8 cellular contexts compared by ENCODE assay signal in the genomic region with DNA sequence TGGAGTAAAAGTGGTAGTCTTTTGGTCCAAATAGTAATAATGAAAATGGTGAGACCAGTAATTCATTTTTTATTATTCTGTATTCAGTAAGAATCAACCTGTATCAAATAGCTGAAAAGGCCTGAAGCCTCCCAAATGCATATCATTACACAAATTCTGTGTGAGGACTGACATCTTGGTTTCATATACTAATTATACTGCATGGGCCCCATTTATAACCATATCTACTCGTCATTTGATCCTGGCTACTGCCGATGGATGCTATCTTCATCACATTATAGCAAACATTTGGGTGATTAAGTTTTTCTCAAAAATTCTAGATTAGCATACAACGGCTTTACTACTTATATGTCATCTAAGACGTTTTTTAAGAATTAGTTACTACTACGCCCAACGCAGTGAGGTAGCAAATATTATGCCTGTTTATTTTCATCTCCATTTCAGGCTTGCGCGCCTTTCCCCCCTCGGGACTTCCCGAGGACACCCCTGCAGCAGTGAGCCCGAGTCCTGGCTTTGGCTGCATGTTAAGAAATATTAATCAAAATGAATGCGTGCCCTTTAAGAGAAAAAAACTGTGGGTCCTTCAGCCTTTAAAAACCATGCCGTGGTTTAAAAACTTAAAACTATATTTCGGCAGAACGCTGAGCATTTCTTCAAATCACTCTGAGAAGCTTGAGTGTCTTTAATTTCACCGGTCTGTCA. TPM values are rescaled to one million over a fixed set of nuclear protein-coding genes. Genes with fewer than 3 reads are reported as not detected.
DNase-seq lines count a peak whose midpoint lies in the region; ATAC-seq, FAIRE-seq and TF ChIP-seq lines count a peak whose summit lies in the region.

No MANE protein-coding gene starts in this region.

- TF ChIP-seq CTCF in breast epithelium (IDR thresholded peaks at IDR 0.05) (no peak), keratinocyte (optimal IDR thresholded peaks at IDR 0.05 in 1 of 3, IDR thresholded peaks at IDR 0.05 in 1 of 3, conservative IDR thresholded peaks at IDR 0.05 in 1 of 3; ENCODE audit: extremely low read depth in 1 of 3, insufficient read depth in 2 of 3, low read length in 3 of 3) (no peak)

- peak overlapping the region; percentile 98 for H3K4me3 ChIP-seq in SK-N-MC
- H3K4me3 ChIP-seq in breast epithelium: peak overlapping the region; percentile 69 to 88 (median 85)
- peak overlapping the region; percentile 68 to 98 (median 94) for H3K4me3 ChIP-seq in keratinocyte (ENCODE audit: control insufficient read depth in 2 of 3, extremely low read depth in 1 of 3, insufficient read depth in 2 of 3, low read depth in 1 of 3, low read length in 3 of 3)

- peaks cover 3% of the 10 kb centered on the region; the same call in 1 of the 2 replicates for H3K36me3 ChIP-seq in SK-N-MC (ENCODE audit: insufficient read depth, low read length)
- no peaks in the 10 kb centered on the region for H3K36me3 ChIP-seq in breast epithelium
- no peaks in the 10 kb centered on the region for H3K36me3 ChIP-seq in keratinocyte (ENCODE audit: control insufficient read depth in 2 of 2, extremely low read depth in 1 of 2, insufficient read depth in 2 of 2, low read length in 2 of 2)

- H3K36me3 Mint-ChIP-seq in activated CD8-positive, alpha-beta memory T cell treated with anti-CD3 and anti-CD28 coated beads, Interleukin-2, amount 10 ng/mL, durations not matched to agents 7 days and 5 days: peaks cover 14% of the 10 kb centered on the region

- TF ChIP-seq POLR2A in breast epithelium (IDR thresholded peaks at IDR 0.05): no peak

- FAIRE-seq in keratinocyte (lab: Jason Lieb, UNC): no peak

- DNase-seq in activated CD8-positive, alpha-beta memory T cell treated with anti-CD3 and anti-CD28 coated beads, Interleukin-2, amount 10 ng/mL, durations not matched to agents 7 days and 5 days: no peak
- DNase-seq in activated CD8-positive, alpha-beta memory T cell treated with anti-CD3 and anti-CD28 coated beads for 24 hours: no peak
- DNase-seq in SK-N-MC (ENCODE audit: low read depth, low spot score) (no peak), breast epithelium (ENCODE audit: low spot score in 2 of 2) (no peak), keratinocyte (ENCODE audit: low read depth, low spot score) (no peak), NCI-H345 treated with DMSO at 0.1 percent for 48 hours (lab: John Stamatoyannopoulos, UW; ENCODE audit: unreplicated experiment) (no peak), HuH-7 (ENCODE audit: low spot score) (no peak)
- peak; percentile 34 for DNase-seq in stimulated activated CD4-positive, alpha-beta T cell treated with anti-CD3 and anti-CD28 coated beads, Interleukin-4, amount 100 ng/mL, for 24 hours

- no peaks in the 10 kb centered on the region for H3K9me1 ChIP-seq in keratinocyte (ENCODE audit: control insufficient read depth, extremely low read depth, insufficient read depth, low read length)

- no peaks in the 10 kb centered on the region for H4K20me1 ChIP-seq in keratinocyte (ENCODE audit: control insufficient read depth, extremely low read depth, insufficient read depth, low read length)

- peak overlapping the region; percentile 94 for H3K4me2 ChIP-seq in keratinocyte (ENCODE audit: control insufficient read depth, extremely low read depth, insufficient read depth, low read depth, low read length)

- CTCF ChIA-PET in activated CD8-positive, alpha-beta memory T cell treated with anti-CD3 and anti-CD28 coated beads, Interleukin-2, amount 10 ng/mL, durations not matched to agents 7 days and 5 days (lab: Charles Lee): interaction anchor here (0.9 to 2.1 kb wide), 6 partner anchors 8 to 463 kb away, joined by 3 to 14 read pairs (median 3); partner anchors contain the start of gene ZNF827

- intact Hi-C loops in breast epithelium (cut with DNase I; ENCODE audit: low total_unique reads): no loop called here

- H3K79me2 ChIP-seq in keratinocyte (ENCODE audit: control insufficient read depth, insufficient read depth, low read length): peaks cover 10% of the 10 kb centered on the region

- no peaks in the 10 kb centered on the region for H3K27me3 Mint-ChIP-seq in activated CD8-positive, alpha-beta memory T cell treated with anti-CD3 and anti-CD28 coated beads, Interleukin-2, amount 10 ng/mL, durations not matched to agents 7 days and 5 days

- peaks cover 38% of the 10 kb centered on the region for H3K4me1 Mint-ChIP-seq in activated CD8-positive, alpha-beta memory T cell treated with anti-CD3 and anti-CD28 coated beads, Interleukin-2, amount 10 ng/mL, durations not matched to agents 7 days and 5 days

- H3K27me3 ChIP-seq in breast epithelium (no peaks in the 10 kb centered on the region), keratinocyte (ENCODE audit: control insufficient read depth, extremely low read depth, insufficient read depth, low read length) (no peaks in the 10 kb centered on the region)

- H3K27ac ChIP-seq in SK-N-MC (peak overlapping the region; percentile 90), breast epithelium (peak overlapping the region; percentile 98), keratinocyte (ENCODE audit: control insufficient read depth, insufficient read depth, low read length) (peak overlapping the region; percentile 97)

- H3K9me3 Mint-ChIP-seq in activated CD8-positive, alpha-beta memory T cell treated with anti-CD3 and anti-CD28 coated beads, Interleukin-2, amount 10 ng/mL, durations not matched to agents 7 days and 5 days (ENCODE audit: low read depth): peaks cover 3% of the 10 kb centered on the region

- peak overlapping the region; percentile 97 for H3K4me3 Mint-ChIP-seq in activated CD8-positive, alpha-beta memory T cell treated with anti-CD3 and anti-CD28 coated beads, Interleukin-2, amount 10 ng/mL, durations not matched to agents 7 days and 5 days

- dilution Hi-C loops in keratinocyte (cut with MboI; ENCODE audit: extremely low pct_ligation_motif_present, low sequenced_read_pairs): loop anchor here (25.0 kb wide), 1 partner anchor 406 kb away; no protein-coding TSS in a partner anchor

- peak overlapping the region; percentile 99 for H3K27ac Mint-ChIP-seq in activated CD8-positive, alpha-beta memory T cell treated with anti-CD3 and anti-CD28 coated beads, Interleukin-2, amount 10 ng/mL, durations not matched to agents 7 days and 5 days

- H3K4me1 ChIP-seq in breast epithelium: peaks cover 0 to 4% of the 10 kb centered on the region in 2 donors
- H3K4me1 ChIP-seq in keratinocyte (ENCODE audit: control insufficient read depth, extremely low read depth, insufficient read depth, low read length): peaks cover 10% of the 10 kb centered on the region

- peak overlapping the region; percentile 93 for H2AFZ ChIP-seq in keratinocyte (ENCODE audit: control insufficient read depth, low read length)

- ATAC-seq in activated CD8-positive, alpha-beta memory T cell treated with anti-CD3 and anti-CD28 coated beads, Interleukin-2, amount 10 ng/mL, durations not matched to agents 7 days and 5 days: no peak

- no peaks in the 10 kb centered on the region for H3K9me3 ChIP-seq in SK-N-MC (ENCODE audit: low read depth, low read length)
- H3K9me3 ChIP-seq in breast epithelium: no peaks in the 10 kb centered on the region
- no peaks in the 10 kb centered on the region for H3K9me3 ChIP-seq in keratinocyte (ENCODE audit: control insufficient read depth, low read depth, low read length)

- H3K9ac ChIP-seq in SK-N-MC (ENCODE audit: insufficient read length) (peak overlapping the region; percentile 99), keratinocyte (ENCODE audit: control insufficient read depth, extremely low read depth, insufficient read depth, low read length) (peak overlapping the region; percentile 98)

RNA-seq across cellular contexts. Expression of gene MMAA, which starts 0.8 kb away (rescaled TPM):
- total RNA-seq in activated CD8-positive, alpha-beta memory T cell treated with anti-CD3 and anti-CD28 coated beads, Interleukin-2, amount 10 ng/mL, durations not matched to agents 7 days and 5 days: 10 to 100 TPM; 12.0 to 13.5 TPM
- total RNA-seq in breast epithelium: 1 to 10 TPM; 4.2 to 5.7 (median 5.6) TPM
- polyA plus RNA-seq in keratinocyte: 6.1 to 9.4 TPM (median 7.1 TPM) in 3 replicates
- polyA plus RNA-seq in keratinocyte (2011; ENCODE audit: low read depth): 7.1 TPM
- 6.1 and 9.1 TPM in 2 replicates for polyA plus RNA-seq in keratinocyte (2011; cell fraction: cytosol; rRNA removed)
- 7.8 and 9.9 TPM in 2 replicates for polyA plus RNA-seq in keratinocyte (2011; cell fraction: nucleus; rRNA removed)
- 6.7 and 8.4 TPM in 2 replicates for polyA plus RNA-seq in keratinocyte (2012; ENCODE audit: low replicate concordance)
- polyA minus RNA-seq in keratinocyte: 0.79 to 5.0 TPM (median 4.3 TPM) in 3 replicates
- polyA minus RNA-seq in keratinocyte (2011; cell fraction: cytosol; rRNA and poly(A)+ RNA removed): 3.1 TPM
- 3.6 and 6.9 TPM in 2 replicates for polyA minus RNA-seq in keratinocyte (2011; cell fraction: nucleus; rRNA and poly(A)+ RNA removed)
